8 cellular contexts compared by ENCODE assay signal in genomic region chr7:85186521-85187241, GRCh38.
DNase-seq lines count a peak whose midpoint lies in the region; ATAC-seq, FAIRE-seq and TF ChIP-seq lines count a peak whose summit lies in the region.

TSS of gene SEMA3D (minus strand) at chr7:85187056. CDS start at chr7:85121891, 65,165 bp downstream.

- FAIRE-seq in GM18507 (lab: Jason Lieb, UNC), result peak; percentile 47

- peak; percentile 71 for TF ChIP-seq CTCF in AG10803 (conservative IDR thresholded peaks at IDR 0.05; ENCODE audit: low read length)
- peak; percentile 61 for TF ChIP-seq CTCF in fibroblast of pulmonary artery (IDR thresholded peaks at IDR 0.05; ENCODE audit: low read length, missing control alignments)

- peak; percentile 84 for ATAC-seq in HG02870 (IDR thresholded peaks at IDR 0.05; ENCODE audit: unreplicated experiment)

- peaks cover 0 to 10% of the 10 kb centered on the region in 2 donors for H3K4me1 ChIP-seq in muscle layer of duodenum (ENCODE audit: control insufficient read depth in 1 of 2, insufficient read depth in 2 of 2, low read length in 2 of 2)

- H3K9me3 ChIP-seq in muscle layer of duodenum (ENCODE audit: control insufficient read depth in 1 of 2, low read length in 2 of 2), result no peaks in the 10 kb centered on the region

- H3K27ac ChIP-seq in muscle layer of duodenum (ENCODE audit: low read length), result peak within 1 kb of the TSS; percentile 48

- H3K4me3 ChIP-seq in AG10803 (ENCODE audit: low read length) (peak within 1 kb of the TSS; percentile 83), fibroblast of pulmonary artery (replicated peaks; ENCODE audit: low read depth, low read length) (peak within 1 kb of the TSS; percentile 78), muscle layer of duodenum (ENCODE audit: low read depth in 1 of 2, low read length in 2 of 2) (peak within 1 kb of the TSS; percentile 75 to 87)

- no peaks in the 10 kb centered on the region for H3K36me3 ChIP-seq in muscle layer of duodenum (ENCODE audit: control insufficient read depth in 1 of 2, insufficient read depth in 2 of 2, low read length in 2 of 2)

- H3K27me3 ChIP-seq in muscle layer of duodenum (ENCODE audit: low read depth, low read length), result no peaks in the 10 kb centered on the region

- DNase-seq in AG10803 (ENCODE audit: low read depth) (peak; percentile 84), GM18507 (ENCODE audit: extremely low spot score, insufficient read length, low read depth) (peak; percentile 23), NCI-H146 (lab: John Stamatoyannopoulos, UW) (peak; percentile 28), UCSD-AML1 (lab: John Stamatoyannopoulos, UW; ENCODE audit: unreplicated experiment) (peak; percentile 83), fibroblast of pulmonary artery (ENCODE audit: low read depth) (peak; percentile 88), DMS153 (lab: John Stamatoyannopoulos, UW) (no peak)
